In the genomic region with DNA sequence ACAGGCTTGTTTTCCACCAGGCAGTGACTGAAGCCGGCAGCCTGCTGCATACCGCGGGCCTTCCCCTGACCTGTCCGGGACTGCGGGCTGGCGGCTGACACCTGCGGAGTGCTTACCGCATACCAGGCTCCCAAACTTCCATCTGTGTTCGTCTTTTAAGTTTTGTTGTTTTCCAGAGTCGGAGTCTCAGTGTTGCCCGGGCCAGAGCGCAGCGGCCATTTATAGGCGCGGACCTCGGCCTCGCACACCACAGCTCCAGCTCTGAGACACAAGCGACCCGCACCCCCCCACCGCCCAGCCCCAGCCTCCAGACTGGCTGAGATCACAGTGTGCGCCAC, we compare ENCODE assay signal across 15 cellular contexts. TPM values are rescaled to one million over a fixed set of nuclear protein-coding genes. Genes with fewer than 3 reads are reported as not detected.
DNase-seq lines count a peak whose midpoint lies in the region; ATAC-seq, FAIRE-seq and TF ChIP-seq lines count a peak whose summit lies in the region.
"Had no signal": no experiment of that assay in that cellular context is flagged by ENCODE, and none has a peak within 500 bp of the region (broad histone marks: within the 10 kb centered on the region; RNA-seq: fewer than 3 reads in every experiment).

No MANE protein-coding gene starts in this region.

- no peak for TF ChIP-seq EP300 in neural cell (conservative IDR thresholded peaks at IDR 0.05; ENCODE audit: poor library complexity, severe bottlenecking)

- H3K4me3 ChIP-seq in A673 (ENCODE audit: low read depth, low read length, poor library complexity, severe bottlenecking) (peak overlapping the region; percentile 76), neural cell (ENCODE audit: low read length) (peak overlapping the region; percentile 68)
- H3K4me3 ChIP-seq in CD8-positive, alpha-beta T cell (ENCODE audit: low read depth, low read length), result no peak overlapping the region

- no peaks in the 10 kb centered on the region for H4K20me1 ChIP-seq in neural cell (ENCODE audit: insufficient read depth)

- no peak for FAIRE-seq in H54 (lab: Jason Lieb, UNC)

- H3K27ac Mint-ChIP-seq in CD8-positive, alpha-beta T cell, result no peak overlapping the region
- no peak overlapping the region for H3K27ac Mint-ChIP-seq in activated T-helper 1 cell treated with anti-CD3 and anti-CD28 coated beads, Interleukin-12 subunit alpha, Interleukin-12 subunit beta, Interleukin-2, Interleukin-4 antibody, amounts not matched to agents 30 ng/mL and 10 ng/mL and 1 ng/mL, durations not matched to agents 14 hours and 24 hours and 36 hours

- no peak for ATAC-seq in CD8-positive, alpha-beta T cell
- ATAC-seq: activated CD4-positive, alpha-beta T cell treated with anti-CD3 and anti-CD28 coated beads for 36 hours; activated naive CD4-positive, alpha-beta T cell treated with anti-CD3 and anti-CD28 coated beads, Interleukin-2, amount 50 U/mL, for 72 hours had no signal

- H3K27me3 ChIP-seq in A673 (replicated peaks; ENCODE audit: insufficient read depth, low read depth, low read length, poor library complexity) (no peaks in the 10 kb centered on the region), neural cell (ENCODE audit: insufficient read depth, low read depth, low read length) (peaks cover 13% of the 10 kb centered on the region)
- H3K27me3 ChIP-seq in CD8-positive, alpha-beta T cell (ENCODE audit: insufficient read depth, low read length), result no peaks in the 10 kb centered on the region

- H3K79me2 ChIP-seq in neural cell (replicated peaks; ENCODE audit: insufficient read depth, low read length), result no peaks in the 10 kb centered on the region

- no peaks in the 10 kb centered on the region for H3K9me3 Mint-ChIP-seq in CD8-positive, alpha-beta T cell
- H3K9me3 Mint-ChIP-seq in activated T-helper 1 cell treated with anti-CD3 and anti-CD28 coated beads, Interleukin-12 subunit alpha, Interleukin-12 subunit beta, Interleukin-2, Interleukin-4 antibody, amounts not matched to agents 30 ng/mL and 10 ng/mL and 1 ng/mL, durations not matched to agents 14 hours and 24 hours and 36 hours, result no peaks in the 10 kb centered on the region
- H3K9me3 Mint-ChIP-seq: activated naive CD4-positive, alpha-beta T cell treated with anti-CD3 and anti-CD28 coated beads, Interleukin-2, amount 50 U/mL, for 72 hours; dendritic cell treated with granulocyte-macrophage colony-stimulating factor and Interleukin-4, amounts not matched to agents 40 ng/mL and 50 ng/mL, for 4 days had no signal

- no peaks in the 10 kb centered on the region for H3K9me2 ChIP-seq in neural cell (ENCODE audit: insufficient read depth, low read length)

- no TSS peak for BruUV-seq in A673 (replicated peaks; lab: Mats Ljungman, UMichigan)

- no peak for DNase-seq in A673 (ENCODE audit: low spot score)
- DNase-seq in CD8-positive, alpha-beta T cell, result no peak
- no peak for DNase-seq in activated T-helper 1 cell treated with anti-CD3 and anti-CD28 coated beads, Interleukin-12 subunit alpha, Interleukin-12 subunit beta, Interleukin-2, Interleukin-4 antibody, amounts not matched to agents 30 ng/mL and 10 ng/mL and 1 ng/mL, durations not matched to agents 14 hours and 24 hours and 36 hours (ENCODE audit: low spot score)
- DNase-seq in NCI-H748 treated with DMSO at 0.1 percent for 48 hours (lab: John Stamatoyannopoulos, UW), result no peak
- no peak for DNase-seq in DMS 273 (lab: John Stamatoyannopoulos, UW; ENCODE audit: unreplicated experiment)
- no peak for DNase-seq in H54 (ENCODE audit: insufficient read length, low spot score)
- DNase-seq in dermis blood vessel endothelial cell, result no peak
- DNase-seq: activated CD4-positive, alpha-beta T cell treated with anti-CD3 and anti-CD28 coated beads for 36 hours; left cardiac atrium; NCI-H2029; stimulated activated CD4-positive, alpha-beta T cell treated with anti-CD3 and anti-CD28 coated beads, Interleukin-1b, Interleukin-23, amount 100 ng/mL, for 48 hours; stimulated activated naive CD4-positive, alpha-beta T cell had no signal

- no peaks in the 10 kb centered on the region for H3K9me3 ChIP-seq in A673 (ENCODE audit: low read depth, low read length, poor library complexity, severe bottlenecking)
- no peaks in the 10 kb centered on the region for H3K9me3 ChIP-seq in CD8-positive, alpha-beta T cell (ENCODE audit: low read length)
- H3K9me3 ChIP-seq in neural cell (ENCODE audit: low read length), result no peaks in the 10 kb centered on the region

- TF ChIP-seq CTCF in A673 (conservative IDR thresholded peaks at IDR 0.05; ENCODE audit: low read depth, low read length), result no peak
- no peak for TF ChIP-seq CTCF in CD8-positive, alpha-beta T cell (IDR thresholded peaks at IDR 0.05)
- TF ChIP-seq CTCF in neural cell (IDR thresholded peaks at IDR 0.05; ENCODE audit: poor library complexity, severe bottlenecking), result no peak

- TF ChIP-seq POLR2A in H54 (IDR thresholded peaks at IDR 0.05; ENCODE audit: low read depth, low read length), result no peak

- H3K27ac ChIP-seq in A673 (ENCODE audit: low read depth, low read length, poor library complexity, severe bottlenecking) (peak overlapping the region; percentile 93), neural cell (ENCODE audit: low read length) (no peak overlapping the region)
- H3K27ac ChIP-seq in CD8-positive, alpha-beta T cell (ENCODE audit: low read depth, low read length), result no peak overlapping the region

- H3K4me3 Mint-ChIP-seq in CD8-positive, alpha-beta T cell, result peak overlapping the region; percentile 95
- peak overlapping the region; percentile 31 for H3K4me3 Mint-ChIP-seq in activated T-helper 1 cell treated with anti-CD3 and anti-CD28 coated beads, Interleukin-12 subunit alpha, Interleukin-12 subunit beta, Interleukin-2, Interleukin-4 antibody, amounts not matched to agents 30 ng/mL and 10 ng/mL and 1 ng/mL, durations not matched to agents 14 hours and 24 hours and 36 hours

- CTCF ChIA-PET in A673 (lab: Charles Lee), result no interaction called here
- CTCF ChIA-PET in CD8-positive, alpha-beta T cell (lab: Charles Lee), result no interaction called here

- intact Hi-C loops in A673 (cut with micrococcal nuclease; ENCODE audit: unreplicated experiment), result no loop called here
- intact Hi-C loops in CD8-positive, alpha-beta T cell (cut with DNase I, micrococcal nuclease), result loop anchor here (5.0 to 10.0 kb wide), 4 partner anchors 256 to 1252 kb away; partner anchors contain the start of genes C21orf58 (in 1 of the 2), PCBP3 (in 1 of the 2), PCNT (in 1 of the 2) and SUMO3 (in 1 of the 2)
- intact Hi-C loops in activated T-helper 1 cell treated with anti-CD3 and anti-CD28 coated beads, Interleukin-12 subunit alpha, Interleukin-12 subunit beta, Interleukin-2, Interleukin-4 antibody, amounts not matched to agents 30 ng/mL and 10 ng/mL and 1 ng/mL, durations not matched to agents 14 hours and 24 hours and 36 hours (cut with micrococcal nuclease), result loop anchor here (10.0 kb wide), 1 partner anchor 268 kb away; the partner anchor contains the start of gene UBE2G2

- no peak overlapping the region for H3K9ac ChIP-seq in neural cell (ENCODE audit: low read length)

- H3K4me2 ChIP-seq in neural cell (ENCODE audit: low read length), result no peak overlapping the region

- no peaks in the 10 kb centered on the region for H3F3A ChIP-seq in neural cell (ENCODE audit: insufficient read depth, low read length, poor library complexity, severe bottlenecking)

- POLR2A ChIA-PET in A673 (lab: Charles Lee; ENCODE audit: low non-redundant PET), result no interaction called here
- POLR2A ChIA-PET in CD8-positive, alpha-beta T cell (lab: Charles Lee), result no interaction called here

- H3K27me3 Mint-ChIP-seq in CD8-positive, alpha-beta T cell (ENCODE audit: low read depth), result no peaks in the 10 kb centered on the region
- no peaks in the 10 kb centered on the region for H3K27me3 Mint-ChIP-seq in activated T-helper 1 cell treated with anti-CD3 and anti-CD28 coated beads, Interleukin-12 subunit alpha, Interleukin-12 subunit beta, Interleukin-2, Interleukin-4 antibody, amounts not matched to agents 30 ng/mL and 10 ng/mL and 1 ng/mL, durations not matched to agents 14 hours and 24 hours and 36 hours (ENCODE audit: insufficient read depth)
- H3K27me3 Mint-ChIP-seq: activated CD4-positive, alpha-beta T cell treated with anti-CD3 and anti-CD28 coated beads for 36 hours had no signal

- H3K36me3 ChIP-seq in A673 (ENCODE audit: insufficient read depth, low read length, poor library complexity, severe bottlenecking) (no peaks in the 10 kb centered on the region), neural cell (ENCODE audit: insufficient read depth, low read length) (no peaks in the 10 kb centered on the region)
- no peaks in the 10 kb centered on the region for H3K36me3 ChIP-seq in CD8-positive, alpha-beta T cell (ENCODE audit: insufficient read depth, low read length)

- peaks cover 28% of the 10 kb centered on the region for H3K4me1 Mint-ChIP-seq in CD8-positive, alpha-beta T cell (ENCODE audit: low read depth)
- peaks cover 29% of the 10 kb centered on the region for H3K4me1 Mint-ChIP-seq in activated T-helper 1 cell treated with anti-CD3 and anti-CD28 coated beads, Interleukin-12 subunit alpha, Interleukin-12 subunit beta, Interleukin-2, Interleukin-4 antibody, amounts not matched to agents 30 ng/mL and 10 ng/mL and 1 ng/mL, durations not matched to agents 14 hours and 24 hours and 36 hours (ENCODE audit: low read depth)

- no peak for TF ChIP-seq RAD21 in neural cell (conservative IDR thresholded peaks at IDR 0.05)

- H3K4me1 ChIP-seq in A673 (ENCODE audit: insufficient read depth, low read length, poor library complexity, severe bottlenecking), result peaks cover 11% of the 10 kb centered on the region
- H3K4me1 ChIP-seq in CD8-positive, alpha-beta T cell (ENCODE audit: insufficient read depth, low read length), result peaks cover 25% of the 10 kb centered on the region

- peaks cover 7% of the 10 kb centered on the region for H3K36me3 Mint-ChIP-seq in CD8-positive, alpha-beta T cell
- peaks cover 1% of the 10 kb centered on the region for H3K36me3 Mint-ChIP-seq in activated T-helper 1 cell treated with anti-CD3 and anti-CD28 coated beads, Interleukin-12 subunit alpha, Interleukin-12 subunit beta, Interleukin-2, Interleukin-4 antibody, amounts not matched to agents 30 ng/mL and 10 ng/mL and 1 ng/mL, durations not matched to agents 14 hours and 24 hours and 36 hours (ENCODE audit: low read depth)

- no peak overlapping the region for H2AFZ ChIP-seq in neural cell (ENCODE audit: low read depth, low read length)

TF ChIP-seq in neural cell, 6 proteins besides CTCF, POLR2A, EP300 and RAD21 (continues in another document):
- TF ChIP-seq SMC3 (conservative IDR thresholded peaks at IDR 0.05; ENCODE audit: poor library complexity) (no peak), TAF1 (IDR thresholded peaks at IDR 0.05; ENCODE audit: low read depth) (no peak), EZH2 (IDR thresholded peaks at IDR 0.05; ENCODE audit: borderline replicate concordance, insufficient read depth, low read length, poor library complexity, severe bottlenecking) (no peak)

RNA-seq across cellular contexts. Expression of gene ADARB1, which starts 1.4 kb away (rescaled TPM):
- total RNA-seq in A673 (2021), result 22.6 and 31.9 TPM in 2 replicates
- 10 to 100 TPM; 21.1 to 22.6 TPM for total RNA-seq in CD8-positive, alpha-beta T cell
- total RNA-seq in activated T-helper 1 cell treated with anti-CD3 and anti-CD28 coated beads, Interleukin-12 subunit alpha, Interleukin-12 subunit beta, Interleukin-2, Interleukin-4 antibody, amounts not matched to agents 30 ng/mL and 10 ng/mL and 1 ng/mL, durations not matched to agents 14 hours and 24 hours and 36 hours, result 24.8 and 25.9 TPM in 2 replicates
- polyA plus RNA-seq in neural cell, result 8.9 and 12.0 TPM in 2 replicates
- 19.2 and 22.1 TPM in 2 replicates for polyA minus RNA-seq in neural cell
- total RNA-seq in dermis blood vessel endothelial cell, result 27.0 and 32.0 TPM in 2 replicates
